9 cellular contexts compared by ENCODE assay signal in the genomic region with DNA sequence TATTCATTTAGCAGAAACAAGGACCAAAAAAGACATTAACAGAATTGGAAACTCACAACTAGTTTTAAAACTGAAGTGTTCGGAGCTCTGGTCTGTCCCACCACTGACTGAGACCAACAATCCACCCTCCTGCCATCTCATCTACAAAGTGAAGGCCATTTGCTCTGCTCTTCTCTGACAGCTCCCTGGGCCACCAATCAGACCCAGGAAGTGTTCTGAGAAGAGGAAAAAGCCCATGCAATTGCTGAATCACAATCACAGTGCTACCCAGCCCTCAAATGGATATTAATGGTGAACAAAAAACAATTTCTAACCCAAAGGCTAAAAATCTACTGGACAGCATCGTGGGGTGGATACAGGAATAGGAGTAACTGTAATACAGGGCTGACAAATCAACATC. TPM values are rescaled to one million over a fixed set of nuclear protein-coding genes. Genes with fewer than 3 reads are reported as not detected.
DNase-seq lines count a peak whose midpoint lies in the region; ATAC-seq lines count a peak whose summit lies in the region.
"Had no signal": no experiment of that assay in that cellular context is flagged by ENCODE, and none has a peak within 500 bp of the region (broad histone marks: within the 10 kb centered on the region; RNA-seq: fewer than 3 reads in every experiment).

No MANE protein-coding gene starts in this region.

- peaks cover 54% of the 10 kb centered on the region for H3K36me3 ChIP-seq in iPS-18a (ENCODE audit: control insufficient read depth, low read depth, low read length)

- no peaks in the 10 kb centered on the region for H3K9me3 Mint-ChIP-seq in activated CD4-positive, alpha-beta T cell treated with anti-CD3 and anti-CD28 coated beads for 36 hours (ENCODE audit: low read depth)
- H3K9me3 Mint-ChIP-seq in activated CD4-positive, alpha-beta memory T cell treated with anti-CD3 and anti-CD28 coated beads, Interleukin-2, amount 10 ng/mL, durations not matched to agents 7 days and 5 days: no peaks in the 10 kb centered on the region
- no peaks in the 10 kb centered on the region for H3K9me3 Mint-ChIP-seq in stimulated activated naive B cell treated with anti-CD40 and anti-IgM and Interleukin-4, amounts not matched to agents 10 μg/mL and 1 μg/mL and 100 μg/mL, for 72 hours

- peaks cover 10% of the 10 kb centered on the region for H3K4me1 ChIP-seq in iPS-18a (ENCODE audit: control insufficient read depth, low read depth, low read length)

- H3K4me1 Mint-ChIP-seq in activated CD4-positive, alpha-beta T cell treated with anti-CD3 and anti-CD28 coated beads for 36 hours: peaks cover 46% of the 10 kb centered on the region
- peaks cover 49% of the 10 kb centered on the region for H3K4me1 Mint-ChIP-seq in activated CD4-positive, alpha-beta memory T cell treated with anti-CD3 and anti-CD28 coated beads, Interleukin-2, amount 10 ng/mL, durations not matched to agents 7 days and 5 days
- H3K4me1 Mint-ChIP-seq in stimulated activated naive B cell treated with anti-CD40 and anti-IgM and Interleukin-4, amounts not matched to agents 10 μg/mL and 1 μg/mL and 100 μg/mL, for 72 hours: peaks cover 30 to 45% of the 10 kb centered on the region in 2 donors

- no peak for DNase-seq in activated CD4-positive, alpha-beta T cell treated with anti-CD3 and anti-CD28 coated beads for 36 hours
- no peak for DNase-seq in activated CD4-positive, alpha-beta T cell treated with anti-CD3 and anti-CD28 coated beads for 48 hours
- DNase-seq in activated CD4-positive, alpha-beta memory T cell treated with anti-CD3 and anti-CD28 coated beads, Interleukin-2, amount 10 ng/mL, durations not matched to agents 7 days and 5 days: no peak
- no peak for DNase-seq in stimulated activated naive B cell treated with anti-CD40 and anti-IgM and Interleukin-4, amounts not matched to agents 10 μg/mL and 1 μg/mL and 100 μg/mL, for 72 hours
- DNase-seq in activated CD4-positive, CD25-positive, alpha-beta regulatory T cell (lab: John Stamatoyannopoulos, UW): no peak
- DNase-seq: AML-193 had no signal

- intact Hi-C loops in activated CD4-positive, alpha-beta T cell treated with anti-CD3 and anti-CD28 coated beads for 36 hours (cut with DNase I, micrococcal nuclease): loop anchor here (5.0 to 10.0 kb wide), 3 partner anchors 99 to 551 kb away; a partner anchor contains a TSS

- no peak for ATAC-seq in activated CD4-positive, alpha-beta T cell treated with anti-CD3 and anti-CD28 coated beads for 36 hours
- no peak for ATAC-seq in stimulated activated naive B cell treated with anti-CD40 and anti-IgM and Interleukin-4, amounts not matched to agents 10 μg/mL and 1 μg/mL and 100 μg/mL, for 72 hours (replicated peaks)
- ATAC-seq in GM19035 (IDR thresholded peaks at IDR 0.05; ENCODE audit: unreplicated experiment) (no peak), GM21825 (IDR thresholded peaks at IDR 0.05; ENCODE audit: unreplicated experiment) (no peak)

- H3K9ac ChIP-seq in iPS-18a (ENCODE audit: low read length): peak overlapping the region; percentile 98

- peak overlapping the region; percentile 99 for H3K27ac Mint-ChIP-seq in activated CD4-positive, alpha-beta T cell treated with anti-CD3 and anti-CD28 coated beads for 36 hours
- peak overlapping the region; percentile 98 for H3K27ac Mint-ChIP-seq in activated CD4-positive, alpha-beta memory T cell treated with anti-CD3 and anti-CD28 coated beads, Interleukin-2, amount 10 ng/mL, durations not matched to agents 7 days and 5 days
- H3K27ac Mint-ChIP-seq in stimulated activated naive B cell treated with anti-CD40 and anti-IgM and Interleukin-4, amounts not matched to agents 10 μg/mL and 1 μg/mL and 100 μg/mL, for 72 hours: peak overlapping the region; percentile 100

- H3K27ac ChIP-seq in iPS-18a (ENCODE audit: low read length): no peak overlapping the region

- peak overlapping the region; percentile 99 for H3K4me3 Mint-ChIP-seq in activated CD4-positive, alpha-beta T cell treated with anti-CD3 and anti-CD28 coated beads for 36 hours
- H3K4me3 Mint-ChIP-seq in activated CD4-positive, alpha-beta memory T cell treated with anti-CD3 and anti-CD28 coated beads, Interleukin-2, amount 10 ng/mL, durations not matched to agents 7 days and 5 days: peak overlapping the region; percentile 95
- H3K4me3 Mint-ChIP-seq in stimulated activated naive B cell treated with anti-CD40 and anti-IgM and Interleukin-4, amounts not matched to agents 10 μg/mL and 1 μg/mL and 100 μg/mL, for 72 hours: peak overlapping the region; percentile 100

- no peaks in the 10 kb centered on the region for H3K9me3 ChIP-seq in iPS-18a (ENCODE audit: control insufficient read depth, low read depth, low read length)

- CTCF ChIA-PET in activated CD4-positive, alpha-beta T cell treated with anti-CD3 and anti-CD28 coated beads for 36 hours (lab: Charles Lee): interaction anchor here (0.6 to 1.3 kb wide), 3 partner anchors 10 to 393 kb away, joined by 3 read pairs; a partner anchor contains a TSS
- CTCF ChIA-PET in activated CD4-positive, alpha-beta memory T cell treated with anti-CD3 and anti-CD28 coated beads, Interleukin-2, amount 10 ng/mL, durations not matched to agents 7 days and 5 days (lab: Charles Lee): interaction anchor here (1.0 to 4.1 kb wide), 2 partner anchors 18 to 302 kb away, joined by 4 to 56 read pairs; a partner anchor contains a TSS

- peaks cover 64% of the 10 kb centered on the region for H3K36me3 Mint-ChIP-seq in activated CD4-positive, alpha-beta T cell treated with anti-CD3 and anti-CD28 coated beads for 36 hours (ENCODE audit: low read depth)
- H3K36me3 Mint-ChIP-seq in activated CD4-positive, alpha-beta memory T cell treated with anti-CD3 and anti-CD28 coated beads, Interleukin-2, amount 10 ng/mL, durations not matched to agents 7 days and 5 days (ENCODE audit: low read depth): peaks cover 64% of the 10 kb centered on the region
- peaks cover 50 to 62% of the 10 kb centered on the region in 2 donors for H3K36me3 Mint-ChIP-seq in stimulated activated naive B cell treated with anti-CD40 and anti-IgM and Interleukin-4, amounts not matched to agents 10 μg/mL and 1 μg/mL and 100 μg/mL, for 72 hours

- peak overlapping the region; percentile 98 for H3K4me3 ChIP-seq in iPS-18a (ENCODE audit: low read length)

- POLR2A ChIA-PET in activated CD4-positive, alpha-beta T cell treated with anti-CD3 and anti-CD28 coated beads for 36 hours (lab: Charles Lee): interaction anchor here (0.6 to 0.8 kb wide), 3 partner anchors 19 to 600 kb away, joined by 3 to 6 read pairs (median 3); a partner anchor contains a TSS
- POLR2A ChIA-PET in activated CD4-positive, alpha-beta memory T cell treated with anti-CD3 and anti-CD28 coated beads, Interleukin-2, amount 10 ng/mL, durations not matched to agents 7 days and 5 days (lab: Charles Lee): interaction anchor here (1.3 to 8.2 kb wide), 3 partner anchors 13 to 26 kb away, joined by 4 to 201 read pairs (median 85); a partner anchor contains a TSS

- no peaks in the 10 kb centered on the region for H3K27me3 Mint-ChIP-seq in activated CD4-positive, alpha-beta T cell treated with anti-CD3 and anti-CD28 coated beads for 36 hours
- H3K27me3 Mint-ChIP-seq in activated CD4-positive, alpha-beta memory T cell treated with anti-CD3 and anti-CD28 coated beads, Interleukin-2, amount 10 ng/mL, durations not matched to agents 7 days and 5 days: no peaks in the 10 kb centered on the region
- H3K27me3 Mint-ChIP-seq in stimulated activated naive B cell treated with anti-CD40 and anti-IgM and Interleukin-4, amounts not matched to agents 10 μg/mL and 1 μg/mL and 100 μg/mL, for 72 hours: no peaks in the 10 kb centered on the region

- H3K27me3 ChIP-seq in iPS-18a (ENCODE audit: control insufficient read depth, insufficient read depth, low read length): no peaks in the 10 kb centered on the region

RNA-seq across cellular contexts. Expression of a gene that starts 2.1 kb away (rescaled TPM):
- 1,000 to 10,000 TPM; 1,886 to 1,896 TPM for total RNA-seq in activated CD4-positive, alpha-beta T cell treated with anti-CD3 and anti-CD28 coated beads for 36 hours
- 100 to 1,000 TPM; 933 to 960 TPM for total RNA-seq in activated CD4-positive, alpha-beta memory T cell treated with anti-CD3 and anti-CD28 coated beads, Interleukin-2, amount 10 ng/mL, durations not matched to agents 7 days and 5 days

RNA-seq across cellular contexts. Expression of a gene that starts 18.4 kb away (rescaled TPM):
- 100 to 1,000 TPM; 119 to 144 TPM for total RNA-seq in activated CD4-positive, alpha-beta T cell treated with anti-CD3 and anti-CD28 coated beads for 36 hours
- total RNA-seq in activated CD4-positive, alpha-beta memory T cell treated with anti-CD3 and anti-CD28 coated beads, Interleukin-2, amount 10 ng/mL, durations not matched to agents 7 days and 5 days: 100 to 1,000 TPM; 193 to 196 TPM

RNA-seq across cellular contexts. Expression of a gene that starts 26.3 kb away (rescaled TPM):
- total RNA-seq in activated CD4-positive, alpha-beta T cell treated with anti-CD3 and anti-CD28 coated beads for 36 hours: 10 to 100 TPM; 23.3 to 24.0 TPM
- total RNA-seq in activated CD4-positive, alpha-beta memory T cell treated with anti-CD3 and anti-CD28 coated beads, Interleukin-2, amount 10 ng/mL, durations not matched to agents 7 days and 5 days: 10 to 100 TPM; 29.0 to 30.1 TPM

RNA-seq across cellular contexts. Expression of a gene that starts 52.1 kb away (rescaled TPM):
- total RNA-seq in activated CD4-positive, alpha-beta T cell treated with anti-CD3 and anti-CD28 coated beads for 36 hours: 10 to 100 TPM; 36.3 to 41.6 TPM
- total RNA-seq in activated CD4-positive, alpha-beta memory T cell treated with anti-CD3 and anti-CD28 coated beads, Interleukin-2, amount 10 ng/mL, durations not matched to agents 7 days and 5 days: 10 to 100 TPM; 42.0 to 45.7 TPM
